15 cellular contexts compared by ENCODE assay signal in genomic region chr17:68460096-68460495, GRCh38. TPM values are rescaled to one million over a fixed set of nuclear protein-coding genes. Genes with fewer than 3 reads are reported as not detected.
DNase-seq lines count a peak whose midpoint lies in the region; ATAC-seq and TF ChIP-seq lines count a peak whose summit lies in the region.
"Had no signal": no experiment of that assay in that cellular context is flagged by ENCODE, and none has a peak within 500 bp of the region (broad histone marks: within the 10 kb centered on the region; RNA-seq: fewer than 3 reads in every experiment).

No MANE protein-coding gene starts in this region.

- CTCF ChIA-PET in activated CD4-positive, alpha-beta T cell treated with anti-CD3 and anti-CD28 coated beads for 36 hours (lab: Charles Lee): interaction anchor here (0.7 to 3.4 kb wide), 11 partner anchors 10 to 288 kb away, joined by 3 to 26 read pairs (median 4); no protein-coding TSS in a partner anchor
- CTCF ChIA-PET in activated CD4-positive, alpha-beta memory T cell treated with anti-CD3 and anti-CD28 coated beads for 36 hours (lab: Charles Lee): interaction anchor here (0.8 to 5.9 kb wide), 11 partner anchors 10 to 403 kb away, joined by 3 to 38 read pairs (median 4); no protein-coding TSS in a partner anchor

- H3K36me3 Mint-ChIP-seq in activated CD4-positive, alpha-beta T cell treated with anti-CD3 and anti-CD28 coated beads for 36 hours (ENCODE audit: low read depth): no peaks in the 10 kb centered on the region
- no peaks in the 10 kb centered on the region for H3K36me3 Mint-ChIP-seq in activated CD4-positive, alpha-beta memory T cell treated with anti-CD3 and anti-CD28 coated beads for 36 hours
- no peaks in the 10 kb centered on the region for H3K36me3 Mint-ChIP-seq in natural killer cell treated with Interleukin-12 subunit alpha and Interleukin-12 subunit beta and Interleukin-15 and Interleukin-18, amount 100 ng/mL, for 72 hours
- H3K36me3 Mint-ChIP-seq: naive B cell had no signal

- 0 out of 2 replicates have a peak, but pooled peaks cover 5% of the 10 kb centered on the region for H3K27me3 ChIP-seq in DOHH2 (ENCODE audit: control insufficient read depth, low read length)
- H3K27me3 ChIP-seq: upper lobe of right lung had no signal

- no peak overlapping the region for H3K4me3 ChIP-seq in DOHH2 (ENCODE audit: low read length)
- H3K4me3 ChIP-seq: GM23248, PC-9, upper lobe of right lung had no signal

- POLR2A ChIA-PET in activated CD4-positive, alpha-beta T cell treated with anti-CD3 and anti-CD28 coated beads for 36 hours (lab: Charles Lee): interaction anchor here (1.2 kb wide), 2 partner anchors 168 to 212 kb away, joined by 5 to 6 read pairs; partner anchors contain the start of gene AMZ2
- POLR2A ChIA-PET in activated CD4-positive, alpha-beta memory T cell treated with anti-CD3 and anti-CD28 coated beads for 36 hours (lab: Charles Lee): interaction anchor here (0.9 to 6.3 kb wide), 7 partner anchors 22 to 463 kb away, joined by 3 to 64 read pairs (median 3); partner anchors contain the start of genes AMZ2 and C17orf58

- H3K4me1 Mint-ChIP-seq in activated CD4-positive, alpha-beta T cell treated with anti-CD3 and anti-CD28 coated beads for 36 hours: peaks cover 62% of the 10 kb centered on the region
- peaks cover 62% of the 10 kb centered on the region for H3K4me1 Mint-ChIP-seq in activated CD4-positive, alpha-beta memory T cell treated with anti-CD3 and anti-CD28 coated beads for 36 hours (ENCODE audit: low read depth)
- peaks cover 63 to 70% of the 10 kb centered on the region in 2 donors for H3K4me1 Mint-ChIP-seq in natural killer cell treated with Interleukin-12 subunit alpha and Interleukin-12 subunit beta and Interleukin-15 and Interleukin-18, amount 100 ng/mL, for 72 hours (ENCODE audit: low read depth in 2 of 2)

- DNase-seq in activated CD4-positive, alpha-beta T cell treated with anti-CD3 and anti-CD28 coated beads for 36 hours: peak; percentile 42
- DNase-seq in activated CD4-positive, alpha-beta T cell treated with anti-CD3 and anti-CD28 coated beads for 1 hour: no peak
- peak; percentile 41 for DNase-seq in activated CD4-positive, alpha-beta memory T cell treated with anti-CD3 and anti-CD28 coated beads for 36 hours
- peak; percentile 62 for DNase-seq in natural killer cell treated with Interleukin-12 subunit alpha and Interleukin-12 subunit beta and Interleukin-15 and Interleukin-18, amount 100 ng/mL, for 72 hours (ENCODE audit: low spot score)
- DNase-seq in KBM-7: no peak
- DNase-seq: activated B cell treated with CpG ODN at 0.5 μM for 24 hours; GM23248; naive B cell; NCI-H1105 treated with DMSO at 0.1 percent for 48 hours; PC-9; stimulated activated CD8-positive, alpha-beta memory T cell treated with anti-CD3 and anti-CD28 coated beads, Interleukin-4, amount 100 ng/mL, for 48 hours; upper lobe of right lung had no signal

- TF ChIP-seq CTCF in DOHH2 (IDR thresholded peaks at IDR 0.05; ENCODE audit: low read depth, low read length, poor library complexity, severe bottlenecking): no peak

- no peak overlapping the region for H3K27ac ChIP-seq in DOHH2 (ENCODE audit: low read depth, low read length)
- H3K27ac ChIP-seq: GM23248, PC-9, upper lobe of right lung had no signal

- H3K9me3 ChIP-seq in DOHH2 (ENCODE audit: control insufficient read depth, insufficient read depth, low read length): no peaks in the 10 kb centered on the region
- H3K9me3 ChIP-seq: upper lobe of right lung had no signal

- no peaks in the 10 kb centered on the region for H3K9me2 ChIP-seq in DOHH2 (replicated peaks; ENCODE audit: control insufficient read depth, low read length)

- H3K27ac Mint-ChIP-seq in activated CD4-positive, alpha-beta T cell treated with anti-CD3 and anti-CD28 coated beads for 36 hours: peak overlapping the region; percentile 84
- H3K27ac Mint-ChIP-seq in activated CD4-positive, alpha-beta memory T cell treated with anti-CD3 and anti-CD28 coated beads for 36 hours: peak overlapping the region; percentile 92
- H3K27ac Mint-ChIP-seq in natural killer cell treated with Interleukin-12 subunit alpha and Interleukin-12 subunit beta and Interleukin-15 and Interleukin-18, amount 100 ng/mL, for 72 hours: peak overlapping the region; percentile 83 to 96
- H3K27ac Mint-ChIP-seq: activated B cell treated with CpG ODN at 0.5 μM for 24 hours had no signal

- H4K20me1 ChIP-seq in DOHH2 (ENCODE audit: control insufficient read depth, insufficient read depth, low read depth, low read length): no peaks in the 10 kb centered on the region

- H3K9me3 Mint-ChIP-seq in activated CD4-positive, alpha-beta T cell treated with anti-CD3 and anti-CD28 coated beads for 36 hours (ENCODE audit: low read depth): no peaks in the 10 kb centered on the region
- H3K9me3 Mint-ChIP-seq in activated CD4-positive, alpha-beta memory T cell treated with anti-CD3 and anti-CD28 coated beads for 36 hours: no peaks in the 10 kb centered on the region
- H3K9me3 Mint-ChIP-seq in natural killer cell treated with Interleukin-12 subunit alpha and Interleukin-12 subunit beta and Interleukin-15 and Interleukin-18, amount 100 ng/mL, for 72 hours: no peaks in the 10 kb centered on the region
- H3K9me3 Mint-ChIP-seq: activated B cell treated with CpG ODN at 0.5 μM for 24 hours, naive B cell had no signal

- no peaks in the 10 kb centered on the region for H3K27me3 Mint-ChIP-seq in activated CD4-positive, alpha-beta T cell treated with anti-CD3 and anti-CD28 coated beads for 36 hours
- no peaks in the 10 kb centered on the region for H3K27me3 Mint-ChIP-seq in activated CD4-positive, alpha-beta memory T cell treated with anti-CD3 and anti-CD28 coated beads for 36 hours
- H3K27me3 Mint-ChIP-seq in natural killer cell treated with Interleukin-12 subunit alpha and Interleukin-12 subunit beta and Interleukin-15 and Interleukin-18, amount 100 ng/mL, for 72 hours: no peaks in the 10 kb centered on the region
- H3K27me3 Mint-ChIP-seq: activated B cell treated with CpG ODN at 0.5 μM for 24 hours, naive B cell had no signal

- H3K36me3 ChIP-seq in DOHH2 (ENCODE audit: control insufficient read depth, low read length): no peaks in the 10 kb centered on the region
- H3K36me3 ChIP-seq: upper lobe of right lung had no signal

- H3F3A ChIP-seq in DOHH2 (ENCODE audit: control insufficient read depth, insufficient read depth): peaks cover 4% of the 10 kb centered on the region; the same call in 1 of the 2 replicates

- no peak for ATAC-seq in activated CD4-positive, alpha-beta T cell treated with anti-CD3 and anti-CD28 coated beads for 36 hours
- ATAC-seq in natural killer cell treated with Interleukin-12 subunit alpha and Interleukin-12 subunit beta and Interleukin-15 and Interleukin-18, amount 100 ng/mL, for 72 hours: no peak
- ATAC-seq in GM19467 (IDR thresholded peaks at IDR 0.05; ENCODE audit: unreplicated experiment) (no peak), GM21529 (IDR thresholded peaks at IDR 0.05; ENCODE audit: unreplicated experiment) (no peak)
- ATAC-seq: upper lobe of right lung had no signal

- in situ Hi-C loops in KBM-7 (cut with MboI; ENCODE audit: low pct_unique_long_range_greater_than_20kb, low sequenced_read_pairs): no loop called here

- intact Hi-C loops in activated CD4-positive, alpha-beta T cell treated with anti-CD3 and anti-CD28 coated beads for 36 hours (cut with DNase I, micrococcal nuclease): loop anchor here (2.0 to 10.0 kb wide), 7 partner anchors 113 to 743 kb away; partner anchors contain the start of genes NOL11 (in 2 of the 2) and AMZ2 (in 1 of the 2)
- intact Hi-C loops in activated CD4-positive, alpha-beta memory T cell treated with anti-CD3 and anti-CD28 coated beads for 36 hours (cut with micrococcal nuclease): loop anchor here (1.0 to 10.0 kb wide), 6 partner anchors 104 to 655 kb away; partner anchors contain the start of gene AMZ2

- H3K4me3 Mint-ChIP-seq in activated CD4-positive, alpha-beta T cell treated with anti-CD3 and anti-CD28 coated beads for 36 hours: peak overlapping the region; percentile 8
- peak overlapping the region; percentile 34 for H3K4me3 Mint-ChIP-seq in activated CD4-positive, alpha-beta memory T cell treated with anti-CD3 and anti-CD28 coated beads for 36 hours
- peak overlapping the region; percentile 79 for H3K4me3 Mint-ChIP-seq in natural killer cell treated with Interleukin-12 subunit alpha and Interleukin-12 subunit beta and Interleukin-15 and Interleukin-18, amount 100 ng/mL, for 72 hours
- H3K4me3 Mint-ChIP-seq: activated B cell treated with CpG ODN at 0.5 μM for 24 hours had no signal

- peak overlapping the region; percentile 13; the same call in 1 of the 2 replicates for H3K4me2 ChIP-seq in DOHH2 (ENCODE audit: low read length)
- H3K4me2 ChIP-seq: PC-9 had no signal

- no peaks in the 10 kb centered on the region for H3K79me2 ChIP-seq in DOHH2 (ENCODE audit: control insufficient read depth, low read length)

- H3K4me1 ChIP-seq in DOHH2 (ENCODE audit: control insufficient read depth, low read length): peaks cover 60% of the 10 kb centered on the region

RNA-seq across cellular contexts. Expression of gene WIPI1, which starts 2.8 kb away (rescaled TPM):
- total RNA-seq in activated CD4-positive, alpha-beta T cell treated with anti-CD3 and anti-CD28 coated beads for 36 hours: 10 to 100 TPM; 14.0 to 17.6 TPM
- 10 to 100 TPM; 27.3 to 27.5 TPM for total RNA-seq in activated CD4-positive, alpha-beta memory T cell treated with anti-CD3 and anti-CD28 coated beads for 36 hours
- total RNA-seq in natural killer cell treated with Interleukin-12 subunit alpha and Interleukin-12 subunit beta and Interleukin-15 and Interleukin-18, amount 100 ng/mL, for 72 hours: 10 to 100 TPM; 26.5 to 39.1 TPM

RNA-seq across cellular contexts. Expression of gene PRKAR1A, which starts 52.1 kb away (rescaled TPM):
- 100 to 1,000 TPM; 165 to 167 TPM for total RNA-seq in activated CD4-positive, alpha-beta T cell treated with anti-CD3 and anti-CD28 coated beads for 36 hours
- total RNA-seq in activated CD4-positive, alpha-beta memory T cell treated with anti-CD3 and anti-CD28 coated beads for 36 hours: 100 to 1,000 TPM; 221 to 229 TPM
- 100 to 1,000 TPM; 154 to 230 TPM for total RNA-seq in natural killer cell treated with Interleukin-12 subunit alpha and Interleukin-12 subunit beta and Interleukin-15 and Interleukin-18, amount 100 ng/mL, for 72 hours

Comparison
In these comparisons a context has a peak if more than half of its experiments do, and no peak if none do; other contexts are left out.
1. DNase-seq: peak in activated CD4-positive, alpha-beta T cell treated with anti-CD3 and anti-CD28 coated beads for 36 hours (single experiment), activated CD4-positive, alpha-beta memory T cell treated with anti-CD3 and anti-CD28 coated beads for 36 hours (single experiment) and natural killer cell treated with Interleukin-12 subunit alpha and Interleukin-12 subunit beta and Interleukin-15 and Interleukin-18, amount 100 ng/mL, for 72 hours (single experiment); none in activated CD4-positive, alpha-beta T cell treated with anti-CD3 and anti-CD28 coated beads for 1 hour (single experiment) and KBM-7 (single experiment).
2. H3K4me3 Mint-ChIP-seq: peak in every context shown above with its lines; median percentile 79 in natural killer cell treated with Interleukin-12 subunit alpha and Interleukin-12 subunit beta and Interleukin-15 and Interleukin-18, amount 100 ng/mL, for 72 hours; 34 in activated CD4-positive, alpha-beta memory T cell treated with anti-CD3 and anti-CD28 coated beads for 36 hours; 8 in activated CD4-positive, alpha-beta T cell treated with anti-CD3 and anti-CD28 coated beads for 36 hours.
3. Peak in every context shown above with its lines, with median percentiles within 50 percentile points of each other: H3K27ac Mint-ChIP-seq.